ENCODE assay signal across 1 cellular context in genomic region chr2:200931227-200931626, GRCh38.
TF ChIP-seq lines count a peak whose summit lies in the region.

No MANE protein-coding gene starts in this region.

TF ChIP-seq in A549, 52 proteins besides CTCF, POLR2A, EP300 and RAD21 (continued from another document):
- TF ChIP-seq RFX5 (IDR thresholded peaks at IDR 0.05) (no peak), HOXA7 (CRISPR knock-in tag; IDR thresholded peaks at IDR 0.05) (no peak), BCL3 (IDR thresholded peaks at IDR 0.05) (no peak), GATA3 (IDR thresholded peaks at IDR 0.05; ENCODE audit: borderline replicate concordance) (no peak), CEBPB (IDR thresholded peaks at IDR 0.05) (peak; percentile 65 to 69; a peak in 3 of 4 replicates), HES2 (IDR thresholded peaks at IDR 0.05) (peak; percentile 24; the same call in 1 of the 2 replicates), ZC3H11A (IDR thresholded peaks at IDR 0.05) (no peak), FOXS1 (CRISPR knock-in tag; IDR thresholded peaks at IDR 0.05) (no peak), FOSB (CRISPR knock-in tag; IDR thresholded peaks at IDR 0.05) (no peak)
TF ChIP-seq in A549: peak in this region for 2.
